ENCODE assay signal across 8 cellular contexts in genomic region chr1:164794310-164794709, GRCh38.
DNase-seq lines count a peak whose midpoint lies in the region; FAIRE-seq and TF ChIP-seq lines count a peak whose summit lies in the region.
"Had no signal": no experiment of that assay in that cellular context is flagged by ENCODE, and none has a peak within 500 bp of the region (broad histone marks: within the 10 kb centered on the region; RNA-seq: fewer than 3 reads in every experiment).

No MANE protein-coding gene starts in this region.

- TF ChIP-seq CTCF in keratinocyte (optimal IDR thresholded peaks at IDR 0.05 in 1 of 3, IDR thresholded peaks at IDR 0.05 in 1 of 3, conservative IDR thresholded peaks at IDR 0.05 in 1 of 3; ENCODE audit: extremely low read depth in 1 of 3, insufficient read depth in 2 of 3, low read length in 3 of 3) (no peak), tibial artery (IDR thresholded peaks at IDR 0.05) (no peak), type B pancreatic cell (conservative IDR thresholded peaks at IDR 0.05) (no peak)

- no peaks in the 10 kb centered on the region for H3K27me3 Mint-ChIP-seq in type B pancreatic cell

- H3K4me1 ChIP-seq in keratinocyte (ENCODE audit: control insufficient read depth, extremely low read depth, insufficient read depth, low read length) (peaks cover 3% of the 10 kb centered on the region), tibial artery (peaks cover 0 to 38% (median 14%) of the 10 kb centered on the region in 4 donors)

- H3K4me1 Mint-ChIP-seq in type B pancreatic cell (ENCODE audit: unreplicated experiment), result peaks cover 34% of the 10 kb centered on the region

- H3K27me3 ChIP-seq in MG63, result peaks cover 13% of the 10 kb centered on the region; the same call in 1 of the 2 replicates
- no peaks in the 10 kb centered on the region for H3K27me3 ChIP-seq in keratinocyte (ENCODE audit: control insufficient read depth, extremely low read depth, insufficient read depth, low read length)
- no peaks in the 10 kb centered on the region for H3K27me3 ChIP-seq in tibial artery

- peaks cover 48% of the 10 kb centered on the region for H3K36me3 Mint-ChIP-seq in type B pancreatic cell

- no peaks in the 10 kb centered on the region for H3K79me2 ChIP-seq in keratinocyte (ENCODE audit: control insufficient read depth, insufficient read depth, low read length)

- no peaks in the 10 kb centered on the region for H3K9me3 ChIP-seq in MG63
- no peaks in the 10 kb centered on the region for H3K9me3 ChIP-seq in keratinocyte (ENCODE audit: control insufficient read depth, low read depth, low read length)
- H3K9me3 ChIP-seq in tibial artery, result no peaks in the 10 kb centered on the region

- H3K4me3 ChIP-seq in MG63 (no peak overlapping the region), keratinocyte (ENCODE audit: control insufficient read depth in 2 of 3, extremely low read depth in 1 of 3, insufficient read depth in 2 of 3, low read depth in 1 of 3, low read length in 3 of 3) (no peak overlapping the region), tibial artery (no peak overlapping the region)

- H3K27ac Mint-ChIP-seq in type B pancreatic cell, result no peak overlapping the region

- H3K36me3 ChIP-seq in MG63, result no peaks in the 10 kb centered on the region
- no peaks in the 10 kb centered on the region for H3K36me3 ChIP-seq in keratinocyte (ENCODE audit: control insufficient read depth in 2 of 2, extremely low read depth in 1 of 2, insufficient read depth in 2 of 2, low read length in 2 of 2)
- peaks cover 4 to 11% (median 8%) of the 10 kb centered on the region in 3 donors for H3K36me3 ChIP-seq in tibial artery

- H2AFZ ChIP-seq in keratinocyte (ENCODE audit: control insufficient read depth, low read length), result no peak overlapping the region

- H3K27ac ChIP-seq in keratinocyte (ENCODE audit: control insufficient read depth, insufficient read depth, low read length), result no peak overlapping the region
- H3K27ac ChIP-seq in tibial artery, result peak overlapping the region; percentile 66 to 69

- no peaks in the 10 kb centered on the region for H4K20me1 ChIP-seq in keratinocyte (ENCODE audit: control insufficient read depth, extremely low read depth, insufficient read depth, low read length)

- FAIRE-seq in keratinocyte (lab: Jason Lieb, UNC), result peak; percentile 93

- peaks cover 4% of the 10 kb centered on the region for H3K9me3 Mint-ChIP-seq in type B pancreatic cell

- DNase-seq in MG63 (peak; percentile 19), brain pericyte (ENCODE audit: low read depth, low spot score) (peak; percentile 63), keratinocyte (ENCODE audit: low read depth, low spot score) (no peak), tibial artery (peak in 1 of 2 donors; percentile 54), type B pancreatic cell (ENCODE audit: extremely low spot score, unreplicated experiment) (no peak)
- no peak for DNase-seq in activated CD4-positive, alpha-beta T cell treated with anti-CD3 and anti-CD28 coated beads, Interleukin-2, amount 50 U/mL, for 1 hour
- DNase-seq in stimulated activated CD4-positive, alpha-beta T cell treated with anti-CD3 and anti-CD28 coated beads, Interleukin-15, amount 100 ng/mL, for 24 hours, result no peak
- DNase-seq: activated CD8-positive, alpha-beta memory T cell treated with anti-CD3 and anti-CD28 coated beads, Interleukin-2, amount 50 U/mL, for 48 hours had no signal

- no peak overlapping the region for H3K4me3 Mint-ChIP-seq in type B pancreatic cell

- H3K9ac ChIP-seq in keratinocyte (ENCODE audit: control insufficient read depth, extremely low read depth, insufficient read depth, low read length), result no peak overlapping the region

- intact Hi-C loops in tibial artery (cut with DNase I; ENCODE audit: low total_unique reads), result no loop called here

- dilution Hi-C loops in keratinocyte (cut with MboI; ENCODE audit: extremely low pct_ligation_motif_present, low sequenced_read_pairs), result no loop called here

- no peak overlapping the region for H3K4me2 ChIP-seq in keratinocyte (ENCODE audit: control insufficient read depth, extremely low read depth, insufficient read depth, low read depth, low read length)

- no peaks in the 10 kb centered on the region for H3K9me1 ChIP-seq in keratinocyte (ENCODE audit: control insufficient read depth, extremely low read depth, insufficient read depth, low read length)

Comparison
In these comparisons a context has a peak if more than half of its experiments do, and no peak if none do; other contexts are left out.
1. DNase-seq: peak in MG63 (single experiment) and brain pericyte (single experiment); none in keratinocyte (single experiment), type B pancreatic cell (single experiment), activated CD4-positive, alpha-beta T cell treated with anti-CD3 and anti-CD28 coated beads, Interleukin-2, amount 50 U/mL, for 1 hour (single experiment) and stimulated activated CD4-positive, alpha-beta T cell treated with anti-CD3 and anti-CD28 coated beads, Interleukin-15, amount 100 ng/mL, for 24 hours (single experiment).